1 cellular context compared by ENCODE assay signal in the genomic region with DNA sequence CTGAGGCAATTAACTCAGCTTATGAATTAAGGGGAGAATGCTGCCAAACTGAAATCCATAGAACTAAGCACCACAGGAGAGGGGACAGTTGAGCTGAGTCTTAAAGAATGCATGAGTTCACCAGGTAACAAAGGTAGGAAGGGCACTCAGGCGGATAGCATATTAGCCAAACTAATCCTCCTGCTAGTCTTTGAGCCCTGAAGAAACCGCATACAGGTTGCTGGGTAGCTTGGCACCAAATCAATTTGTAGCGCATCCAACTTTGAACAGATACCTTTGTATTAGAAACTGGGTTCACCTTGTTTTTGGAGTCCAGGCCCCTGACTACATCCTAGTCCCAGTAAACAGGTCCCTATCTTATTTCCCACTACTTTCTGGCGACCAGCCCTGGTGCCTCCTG.
TF ChIP-seq lines count a peak whose summit lies in the region.

No MANE protein-coding gene starts in this region.

TF ChIP-seq in WTC11, 78 proteins besides CTCF, POLR2A, EP300 and RAD21 (continued from another document):
- TF ChIP-seq ZNF532 (CRISPR knock-in tag; IDR thresholded peaks at IDR 0.05; ENCODE audit: borderline replicate concordance) (no peak), TEAD1 (CRISPR knock-in tag; IDR thresholded peaks at IDR 0.05) (no peak), JAZF1 (CRISPR knock-in tag; IDR thresholded peaks at IDR 0.05) (no peak), SOX15 (CRISPR knock-in tag; IDR thresholded peaks at IDR 0.05) (no peak), ZNF416 (CRISPR knock-in tag; IDR thresholded peaks at IDR 0.05) (no peak), USF2 (CRISPR knock-in tag; IDR thresholded peaks at IDR 0.05) (no peak), ZNF423 (CRISPR knock-in tag; IDR thresholded peaks at IDR 0.05) (no peak), ZBTB21 (CRISPR knock-in tag; IDR thresholded peaks at IDR 0.05; ENCODE audit: borderline replicate concordance) (no peak)
